ENCODE assay signal across 15 cellular contexts in the genomic region with DNA sequence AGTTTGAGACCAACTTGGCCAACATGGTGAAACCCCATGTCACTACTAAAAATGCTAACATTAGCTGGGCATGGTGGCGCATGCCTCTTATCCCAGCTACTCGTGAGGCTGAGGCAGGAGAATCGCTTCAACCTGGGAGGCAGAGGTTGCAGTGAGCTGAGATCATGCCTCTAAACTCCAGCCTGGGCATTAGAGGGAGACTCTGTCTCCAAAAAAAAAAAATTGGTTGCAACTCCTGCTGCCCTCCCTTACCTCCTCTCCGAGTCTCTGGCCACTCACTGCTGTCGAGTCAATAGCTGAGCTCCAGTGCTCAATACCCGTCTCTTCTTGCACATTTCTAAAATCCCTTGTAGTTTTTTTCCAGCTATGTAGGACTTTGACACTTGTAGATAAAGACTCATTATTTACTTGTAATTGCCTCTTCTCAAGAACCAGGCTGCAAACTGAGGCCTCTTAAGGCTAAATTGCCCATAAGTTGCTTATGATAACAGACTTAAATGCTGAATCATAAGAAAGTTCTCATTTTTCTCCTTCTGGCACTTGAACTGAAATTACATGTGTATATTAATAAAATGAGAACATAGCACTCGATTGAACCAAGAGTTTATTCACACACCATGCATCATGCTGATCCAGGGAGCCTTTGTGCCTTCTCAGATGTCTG. TPM values are rescaled to one million over a fixed set of nuclear protein-coding genes. Genes with fewer than 3 reads are reported as not detected.
DNase-seq lines count a peak whose midpoint lies in the region; ATAC-seq and TF ChIP-seq lines count a peak whose summit lies in the region.
"Had no signal": no experiment of that assay in that cellular context is flagged by ENCODE, and none has a peak within 500 bp of the region (broad histone marks: within the 10 kb centered on the region; RNA-seq: fewer than 3 reads in every experiment).

No MANE protein-coding gene starts in this region.

- H3K9ac ChIP-seq in Karpas-422 (ENCODE audit: low read length), result peak overlapping the region; percentile 58

- TF ChIP-seq POLR2A in gastrocnemius medialis (IDR thresholded peaks at IDR 0.05), result no peak

- H2AFZ ChIP-seq in Karpas-422 (ENCODE audit: low read length), result no peak overlapping the region

- H3K9me3 ChIP-seq in Karpas-422 (ENCODE audit: low read length) (no peaks in the 10 kb centered on the region), gastrocnemius medialis (no peaks in the 10 kb centered on the region)
- H3K9me3 ChIP-seq: HAP-1, MG63 had no signal

- H3K4me3 ChIP-seq in Karpas-422 (ENCODE audit: low read length), result peak overlapping the region; percentile 47
- no peak overlapping the region for H3K4me3 ChIP-seq in gastrocnemius medialis
- H3K4me3 ChIP-seq: HAP-1, lung, MG63, skin epidermis had no signal

- in situ Hi-C loops in gastrocnemius medialis (cut with MboI; ENCODE audit: low sequenced_read_pairs in 4 of 4), result loop anchor here in 1 of 4 donors (25.0 kb wide), 1 partner anchor 214 kb away; the partner anchor contains the start of gene CITED2

- peaks cover 82% of the 10 kb centered on the region for H3K4me1 Mint-ChIP-seq in T-helper 1 cell treated with Interleukin-12 subunit alpha and Interleukin-12 subunit beta and Interleukin-4 antibody, amounts not matched to agents 30 μg/mL and 1 μg/mL, for 36 hours (ENCODE audit: low read depth)
- peaks cover 73% of the 10 kb centered on the region for H3K4me1 Mint-ChIP-seq in activated naive CD8-positive, alpha-beta T cell treated with anti-CD3 and anti-CD28 coated beads, Interleukin-2, amount 10 ng/mL, durations not matched to agents 7 days and 5 days
- peaks cover 48% of the 10 kb centered on the region for H3K4me1 Mint-ChIP-seq in nephron

- ATAC-seq in activated naive CD8-positive, alpha-beta T cell treated with anti-CD3 and anti-CD28 coated beads, Interleukin-2, amount 10 ng/mL, durations not matched to agents 7 days and 5 days (ENCODE audit: low read depth), result no peak
- no peak for ATAC-seq in gastrocnemius medialis
- ATAC-seq in GM18907 (IDR thresholded peaks at IDR 0.05; ENCODE audit: unreplicated experiment), result no peak
- ATAC-seq in HG03095 (IDR thresholded peaks at IDR 0.05; ENCODE audit: unreplicated experiment), result no peak

- TF ChIP-seq CTCF in nephron (IDR thresholded peaks at IDR 0.05; ENCODE audit: unreplicated experiment in 3 of 3) (no peak), gastrocnemius medialis (IDR thresholded peaks at IDR 0.05 in 4 of 5, conservative IDR thresholded peaks at IDR 0.05 in 1 of 5) (no peak)

- peaks cover 99% of the 10 kb centered on the region for H3K79me2 ChIP-seq in Karpas-422 (ENCODE audit: low read length)

- H3K4me3 Mint-ChIP-seq in T-helper 1 cell treated with Interleukin-12 subunit alpha and Interleukin-12 subunit beta and Interleukin-4 antibody, amounts not matched to agents 30 μg/mL and 1 μg/mL, for 36 hours, result peak overlapping the region; percentile 37
- H3K4me3 Mint-ChIP-seq in activated naive CD8-positive, alpha-beta T cell treated with anti-CD3 and anti-CD28 coated beads, Interleukin-2, amount 10 ng/mL, durations not matched to agents 7 days and 5 days, result peak overlapping the region; percentile 14
- no peak overlapping the region for H3K4me3 Mint-ChIP-seq in nephron

- intact Hi-C loops in gastrocnemius medialis (cut with DNase I; ENCODE audit: low total_unique reads), result loop anchor here (5.0 kb wide), 1 partner anchor 161 kb away; the partner anchor contains the start of gene REPS1

- peak overlapping the region; percentile 67 for H3K27ac Mint-ChIP-seq in T-helper 1 cell treated with Interleukin-12 subunit alpha and Interleukin-12 subunit beta and Interleukin-4 antibody, amounts not matched to agents 30 μg/mL and 1 μg/mL, for 36 hours
- H3K27ac Mint-ChIP-seq in activated naive CD8-positive, alpha-beta T cell treated with anti-CD3 and anti-CD28 coated beads, Interleukin-2, amount 10 ng/mL, durations not matched to agents 7 days and 5 days, result peak overlapping the region; percentile 57
- H3K27ac Mint-ChIP-seq in nephron, result peak overlapping the region in 2 of 3 experiments; percentile 56 to 66

- H3K36me3 ChIP-seq in Karpas-422 (ENCODE audit: insufficient read depth, low read length) (no peaks in the 10 kb centered on the region), gastrocnemius medialis (no peaks in the 10 kb centered on the region)
- H3K36me3 ChIP-seq: HAP-1, MG63 had no signal

- POLR2A ChIA-PET in activated naive CD8-positive, alpha-beta T cell treated with anti-CD3 and anti-CD28 coated beads, Interleukin-2, amount 10 ng/mL, durations not matched to agents 7 days and 5 days (lab: Charles Lee), result interaction anchor here (0.7 to 0.8 kb wide), 2 partner anchors 12 to 143 kb away, joined by 3 read pairs; partner anchors contain the start of gene TXLNB

- H3K27me3 Mint-ChIP-seq in T-helper 1 cell treated with Interleukin-12 subunit alpha and Interleukin-12 subunit beta and Interleukin-4 antibody, amounts not matched to agents 30 μg/mL and 1 μg/mL, for 36 hours (ENCODE audit: low read depth), result no peaks in the 10 kb centered on the region
- no peaks in the 10 kb centered on the region for H3K27me3 Mint-ChIP-seq in activated naive CD8-positive, alpha-beta T cell treated with anti-CD3 and anti-CD28 coated beads, Interleukin-2, amount 10 ng/mL, durations not matched to agents 7 days and 5 days
- H3K27me3 Mint-ChIP-seq in nephron (ENCODE audit: low read depth), result no peaks in the 10 kb centered on the region

- H3K4me1 ChIP-seq in Karpas-422 (ENCODE audit: low read length) (peaks cover 88% of the 10 kb centered on the region), gastrocnemius medialis (peaks cover 63 to 76% of the 10 kb centered on the region in 2 donors)

- H3K27ac ChIP-seq in Karpas-422 (ENCODE audit: low read length) (peak overlapping the region; percentile 89), gastrocnemius medialis (no peak overlapping the region)
- H3K27ac ChIP-seq: epithelial cell of prostate had no signal

- no peaks in the 10 kb centered on the region for H3K9me3 Mint-ChIP-seq in T-helper 1 cell treated with Interleukin-12 subunit alpha and Interleukin-12 subunit beta and Interleukin-4 antibody, amounts not matched to agents 30 μg/mL and 1 μg/mL, for 36 hours
- no peaks in the 10 kb centered on the region for H3K9me3 Mint-ChIP-seq in activated naive CD8-positive, alpha-beta T cell treated with anti-CD3 and anti-CD28 coated beads, Interleukin-2, amount 10 ng/mL, durations not matched to agents 7 days and 5 days
- no peaks in the 10 kb centered on the region for H3K9me3 Mint-ChIP-seq in nephron

- DNase-seq in T-helper 1 cell (no peak), Karpas-422 (no peak), gastrocnemius medialis (no peak)
- DNase-seq in activated naive CD8-positive, alpha-beta T cell treated with anti-CD3 and anti-CD28 coated beads, Interleukin-2, amount 10 ng/mL, durations not matched to agents 7 days and 5 days, result no peak
- DNase-seq: activated CD4-positive, alpha-beta T cell treated with anti-CD3 and anti-CD28 coated beads for 1 hour; cerebellar nuclear complex; MG63 had no signal

- 0 out of 2 replicates have a peak, but pooled peaks cover 5% of the 10 kb centered on the region for H4K20me1 ChIP-seq in Karpas-422 (ENCODE audit: insufficient read depth, low read depth, low read length)

- H3K9me2 ChIP-seq in Karpas-422 (replicated peaks; ENCODE audit: insufficient read depth, low read length), result no peaks in the 10 kb centered on the region

- H3K27me3 ChIP-seq in Karpas-422 (ENCODE audit: low read length) (no peaks in the 10 kb centered on the region), gastrocnemius medialis (no peaks in the 10 kb centered on the region)
- H3K27me3 ChIP-seq: MG63 had no signal

- H3K4me2 ChIP-seq in Karpas-422 (ENCODE audit: low read depth, low read length, poor library complexity, severe bottlenecking), result peak overlapping the region; percentile 82

- H3K36me3 Mint-ChIP-seq in T-helper 1 cell treated with Interleukin-12 subunit alpha and Interleukin-12 subunit beta and Interleukin-4 antibody, amounts not matched to agents 30 μg/mL and 1 μg/mL, for 36 hours (ENCODE audit: low read depth), result peaks cover 1% of the 10 kb centered on the region
- peaks cover 2% of the 10 kb centered on the region for H3K36me3 Mint-ChIP-seq in activated naive CD8-positive, alpha-beta T cell treated with anti-CD3 and anti-CD28 coated beads, Interleukin-2, amount 10 ng/mL, durations not matched to agents 7 days and 5 days
- H3K36me3 Mint-ChIP-seq in nephron (ENCODE audit: low read depth), result no peaks in the 10 kb centered on the region

RNA-seq across cellular contexts. Expression of gene HECA, which starts 13.8 kb away (rescaled TPM):
- total RNA-seq in Karpas-422 (2014; rRNA removed; shearing (Covaris generic); ENCODE audit: low replicate concordance), result 68.8 and 90.8 TPM in 2 replicates
- total RNA-seq in activated naive CD8-positive, alpha-beta T cell treated with anti-CD3 and anti-CD28 coated beads, Interleukin-2, amount 10 ng/mL, durations not matched to agents 7 days and 5 days, result 10 to 100 TPM; 73.3 to 78.2 TPM
- total RNA-seq in gastrocnemius medialis, result 10 to 100 TPM; 34.5 to 59.1 (median 47.2) TPM

Comparison
In these comparisons a context has a peak if more than half of its experiments do, and no peak if none do; other contexts are left out.
1. H3K4me3 Mint-ChIP-seq: peak in T-helper 1 cell treated with Interleukin-12 subunit alpha and Interleukin-12 subunit beta and Interleukin-4 antibody, amounts not matched to agents 30 μg/mL and 1 μg/mL, for 36 hours (single experiment) and activated naive CD8-positive, alpha-beta T cell treated with anti-CD3 and anti-CD28 coated beads, Interleukin-2, amount 10 ng/mL, durations not matched to agents 7 days and 5 days (single experiment); none in nephron (0 of 3).
2. Peak in every context shown above with its lines, with median percentiles within 50 percentile points of each other: H3K27ac Mint-ChIP-seq.